ENCODE assay signal across 14 cellular contexts in genomic region chr15:101013151-101013550, GRCh38.
"Had no signal": no experiment of that assay in that cellular context is flagged by ENCODE, and none has a peak within 500 bp of the region (broad histone marks: within the 10 kb centered on the region; RNA-seq: fewer than 3 reads in every experiment).

No MANE protein-coding gene starts in this region.

- H3K27ac ChIP-seq: breast epithelium, foreskin keratinocyte, left lung, stomach, thyroid gland, VCaP had no signal

- ATAC-seq: activated T-cell treated with anti-CD3 and anti-CD28 coated beads, Interleukin-2, amount 50 U/mL, for 4 hours; foreskin keratinocyte; left lung had no signal

- DNase-seq: activated gamma-delta T cell treated with Interleukin-2 at 50 U/mL for 16 hours; activated naive CD8-positive, alpha-beta T cell treated with anti-CD3 and anti-CD28 coated beads for 36 hours; activated T-cell treated with anti-CD3 and anti-CD28 coated beads, Interleukin-2, amount 50 U/mL, for 4 hours; foreskin keratinocyte; left lung; SK-N-SH; stimulated activated CD4-positive, alpha-beta T cell treated with anti-CD3 and anti-CD28 coated beads, Interleukin-15, amount 100 ng/mL, for 24 hours; stimulated activated CD4-positive, alpha-beta T cell treated with anti-CD3 and anti-CD28 coated beads, Interleukin-4, amount 100 ng/mL, for 24 hours; stomach; T-helper 1 cell; thyroid gland had no signal

- H3K36me3 ChIP-seq: breast epithelium, thyroid gland had no signal

- H3K36me3 Mint-ChIP-seq: activated naive CD8-positive, alpha-beta T cell treated with anti-CD3 and anti-CD28 coated beads for 36 hours; mesothelial cell of epicardium had no signal

- H3K4me3 Mint-ChIP-seq: activated naive CD8-positive, alpha-beta T cell treated with anti-CD3 and anti-CD28 coated beads for 36 hours; activated T-cell treated with anti-CD3 and anti-CD28 coated beads, Interleukin-2, amount 50 U/mL, for 4 hours; mesothelial cell of epicardium had no signal

- H3K9me3 Mint-ChIP-seq: activated naive CD8-positive, alpha-beta T cell treated with anti-CD3 and anti-CD28 coated beads for 36 hours; activated T-cell treated with anti-CD3 and anti-CD28 coated beads, Interleukin-2, amount 50 U/mL, for 4 hours; mesothelial cell of epicardium had no signal

- H3K27ac Mint-ChIP-seq: activated naive CD8-positive, alpha-beta T cell treated with anti-CD3 and anti-CD28 coated beads for 36 hours; mesothelial cell of epicardium had no signal

- H3K27me3 ChIP-seq: breast epithelium, foreskin keratinocyte, left lung, stomach, thyroid gland had no signal

- H3K4me3 ChIP-seq: breast epithelium, left lung, stomach, thyroid gland had no signal
